In genomic region chr1:37479255-37480124, GRCh38 we compare ENCODE assay signal across 1 cellular context.
A peak's percentile ranks its signal among the peaks of the same experiment; 100 is the strongest.
TF ChIP-seq lines count a peak whose summit lies in the region.

No MANE protein-coding gene starts in this region.

TF ChIP-seq in HepG2, 621 proteins besides CTCF, POLR2A, EP300 and RAD21 (continued from another document and continues in another):
- TF ChIP-seq THYN1 (CRISPR knock-in tag; IDR thresholded peaks at IDR 0.05; ENCODE audit: borderline replicate concordance, low read depth) (no peak), ZSCAN21 (CRISPR knock-in tag; IDR thresholded peaks at IDR 0.05; ENCODE audit: borderline replicate concordance) (0 out of 2 replicates have a peak, but pooled peaks have one; percentile 54), ZNF501 (CRISPR knock-in tag; IDR thresholded peaks at IDR 0.05) (peak; percentile 69), MED13 (CRISPR knock-in tag; IDR thresholded peaks at IDR 0.05) (peak; percentile 25; the same call in 1 of the 2 replicates), FOXJ3 (CRISPR knock-in tag; IDR thresholded peaks at IDR 0.05; ENCODE audit: borderline replicate concordance) (0 out of 2 replicates have a peak, but pooled peaks have one; percentile 39), TBL1XR1 (IDR thresholded peaks at IDR 0.05; ENCODE audit: borderline replicate concordance, low read length, partially characterized antibody) (no peak), TCF7 (IDR thresholded peaks at IDR 0.05; ENCODE audit: low read depth) (no peak), SIN3A (IDR thresholded peaks at IDR 0.05; ENCODE audit: borderline replicate concordance, low read depth, low read length) (peak; percentile 74; the same call in 1 of the 2 replicates), UBTF (CRISPR knock-in tag; IDR thresholded peaks at IDR 0.05) (peak; percentile 35; the same call in 1 of the 2 replicates), PHF5A (CRISPR knock-in tag; IDR thresholded peaks at IDR 0.05; ENCODE audit: low read depth, unreplicated experiment) (peak; percentile 78), ZNF883 (CRISPR knock-in tag; IDR thresholded peaks at IDR 0.05; ENCODE audit: not compliant biosample characterization) (peak; percentile 45), IKZF5 (CRISPR knock-in tag; IDR thresholded peaks at IDR 0.05) (peak; percentile 61), SKIL (CRISPR knock-in tag; IDR thresholded peaks at IDR 0.05; ENCODE audit: borderline replicate concordance) (peak; percentile 85), ZKSCAN8 (CRISPR knock-in tag; IDR thresholded peaks at IDR 0.05; ENCODE audit: borderline replicate concordance) (no peak), CBX1 (IDR thresholded peaks at IDR 0.05; ENCODE audit: low read depth) (peak; percentile 83), SIX1 (CRISPR knock-in tag; IDR thresholded peaks at IDR 0.05; ENCODE audit: borderline replicate concordance) (peak; percentile 46; the same call in 1 of the 2 replicates), ZNF597 (CRISPR knock-in tag; IDR thresholded peaks at IDR 0.05) (no peak), YEATS2 (CRISPR knock-in tag; IDR thresholded peaks at IDR 0.05; ENCODE audit: borderline replicate concordance) (peak; percentile 87), MTA3 (CRISPR knock-in tag; IDR thresholded peaks at IDR 0.05) (no peak), ARNT2 (CRISPR knock-in tag; IDR thresholded peaks at IDR 0.05; ENCODE audit: low read depth) (peak; percentile 94), FOXA3 (CRISPR knock-in tag; IDR thresholded peaks at IDR 0.05) (peak; percentile 94), RNF219 (CRISPR knock-in tag; IDR thresholded peaks at IDR 0.05) (no peak), ZNF615 (CRISPR knock-in tag; IDR thresholded peaks at IDR 0.05; ENCODE audit: borderline replicate concordance) (0 out of 2 replicates have a peak, but pooled peaks have one; percentile 9), ZFYVE20 (CRISPR knock-in tag; IDR thresholded peaks at IDR 0.05; ENCODE audit: borderline replicate concordance, low read depth) (no peak), GATAD1 (CRISPR knock-in tag; IDR thresholded peaks at IDR 0.05) (peak; percentile 83), ZMYM3 (CRISPR knock-in tag; IDR thresholded peaks at IDR 0.05) (peak; percentile 63; the same call in 1 of the 2 replicates), MYC (CRISPR knock-in tag; IDR thresholded peaks at IDR 0.05; ENCODE audit: borderline replicate concordance) (peak; percentile 93), ZBTB33 (CRISPR knock-in tag; IDR thresholded peaks at IDR 0.05) (no peak), ZFP36L1 (CRISPR knock-in tag; IDR thresholded peaks at IDR 0.05) (0 out of 2 replicates have a peak, but pooled peaks have one; percentile 66), HMG20B (CRISPR knock-in tag; conservative IDR thresholded peaks at IDR 0.05) (0 out of 2 replicates have a peak, but pooled peaks have one; percentile 27), DPF2 (CRISPR knock-in tag; IDR thresholded peaks at IDR 0.05; ENCODE audit: borderline replicate concordance, low read depth) (peak; percentile 73; the same call in 1 of the 2 replicates), GABPB1 (CRISPR knock-in tag; IDR thresholded peaks at IDR 0.05) (peak; percentile 87), CHD2 (IDR thresholded peaks at IDR 0.05; ENCODE audit: low read depth, low read length) (peak; percentile 88), ZBTB7B (CRISPR knock-in tag; IDR thresholded peaks at IDR 0.05) (peak; percentile 70; the same call in 1 of the 2 replicates), ZNF7 (CRISPR knock-in tag; IDR thresholded peaks at IDR 0.05) (no peak), ZNF33B (CRISPR knock-in tag; IDR thresholded peaks at IDR 0.05) (peak; percentile 34; the same call in 1 of the 2 replicates), TARDBP (CRISPR knock-in tag; IDR thresholded peaks at IDR 0.05) (peak; percentile 86), THRA (CRISPR knock-in tag; IDR thresholded peaks at IDR 0.05; ENCODE audit: borderline replicate concordance) (peak; percentile 53; the same call in 1 of the 2 replicates), KDM3A (CRISPR knock-in tag; IDR thresholded peaks at IDR 0.05; ENCODE audit: low read depth) (peak; percentile 60; the same call in 1 of the 2 replicates), ZBTB7A (CRISPR knock-in tag; IDR thresholded peaks at IDR 0.05) (peak; percentile 79), RFXANK (CRISPR knock-in tag; IDR thresholded peaks at IDR 0.05) (0 out of 2 replicates have a peak, but pooled peaks have one; percentile 44), ZNF260 (CRISPR knock-in tag; IDR thresholded peaks at IDR 0.05; ENCODE audit: borderline replicate concordance, low read depth) (no peak), SP5 (CRISPR knock-in tag; IDR thresholded peaks at IDR 0.05; ENCODE audit: borderline replicate concordance, low read depth) (peak; percentile 74), TFAP4 (IDR thresholded peaks at IDR 0.05; ENCODE audit: borderline replicate concordance, low read depth) (peak; percentile 85; the same call in 1 of the 2 replicates), ATF2 (CRISPR knock-in tag; IDR thresholded peaks at IDR 0.05) (peak; percentile 62; the same call in 1 of the 2 replicates), ZNF691 (CRISPR knock-in tag; IDR thresholded peaks at IDR 0.05; ENCODE audit: borderline replicate concordance, low read depth) (peak; percentile 55; the same call in 1 of the 2 replicates), ZNF792 (CRISPR knock-in tag; IDR thresholded peaks at IDR 0.05) (peak; percentile 89), ZSCAN9 (CRISPR knock-in tag; IDR thresholded peaks at IDR 0.05; ENCODE audit: borderline replicate concordance) (peak; percentile 40; the same call in 1 of the 2 replicates), SMARCE1 (IDR thresholded peaks at IDR 0.05; ENCODE audit: borderline replicate concordance) (no peak), ZNF580 (CRISPR knock-in tag; IDR thresholded peaks at IDR 0.05; ENCODE audit: borderline replicate concordance, low read depth) (peak; percentile 45; the same call in 1 of the 2 replicates), ZKSCAN1 (IDR thresholded peaks at IDR 0.05; ENCODE audit: low read length) (no peak)
